ENCODE assay signal across 7 cellular contexts in genomic region chr1:180881806-180882509, GRCh38. TPM values are rescaled to one million over a fixed set of nuclear protein-coding genes. Genes with fewer than 3 reads are reported as not detected.
A peak's percentile ranks its signal among the peaks of the same experiment; 100 is the strongest.
DNase-seq lines count a peak whose midpoint lies in the region; ATAC-seq, FAIRE-seq and TF ChIP-seq lines count a peak whose summit lies in the region.

No MANE protein-coding gene starts in this region.

- H3K4me1 ChIP-seq in body of pancreas (no peaks in the 10 kb centered on the region), uterus (no peaks in the 10 kb centered on the region)

- DNase-seq in GM10248 (ENCODE audit: extremely low spot score) (peak; percentile 69), NCI-H526 treated with DMSO at 0.1 percent for 48 hours (lab: John Stamatoyannopoulos, UW) (peak; percentile 91), body of pancreas (no peak), uterus (no peak)

- H3K27ac ChIP-seq in body of pancreas (no peak overlapping the region), uterus (no peak overlapping the region)

- peak; percentile 72 for FAIRE-seq in islet of Langerhans (lab: Jason Lieb, UNC)

- H3K9me3 ChIP-seq in body of pancreas, result no peaks in the 10 kb centered on the region
- H3K9me3 ChIP-seq in uterus, result no peaks in the 10 kb centered on the region

- POLR2A ChIA-PET in GM10248 (lab: Yijun Ruan, JAX), result no interaction called here

- H3K36me3 ChIP-seq in body of pancreas (replicated peaks in 1 of 2; ENCODE audit: insufficient read depth in 1 of 2, low read depth in 2 of 2), result peaks cover 0 to 8% of the 10 kb centered on the region in 2 donors
- no peaks in the 10 kb centered on the region for H3K36me3 ChIP-seq in uterus

- H3K4me3 ChIP-seq in body of pancreas, result no peak overlapping the region
- H3K4me3 ChIP-seq in uterus, result no peak overlapping the region

- CTCF ChIA-PET in GM10248 (lab: Yijun Ruan, JAX), result interaction anchor here (0.7 to 2.2 kb wide), 38 partner anchors 9 to 543 kb away, joined by 3 to 31 read pairs (median 4); partner anchors contain the start of genes KIAA1614 and XPR1

- 63 to 69% methylated on average over 6 of the region's 6 CpGs for WGBS in body of pancreas, 2 donors

- H3K27me3 ChIP-seq in body of pancreas, result no peaks in the 10 kb centered on the region
- H3K27me3 ChIP-seq in uterus, result no peaks in the 10 kb centered on the region

- no peak for TF ChIP-seq POLR2A in body of pancreas (IDR thresholded peaks at IDR 0.05)
- TF ChIP-seq POLR2A in uterus (IDR thresholded peaks at IDR 0.05), result no peak

- ATAC-seq in HG03175 (IDR thresholded peaks at IDR 0.05; ENCODE audit: unreplicated experiment) (peak; percentile 56), body of pancreas (peak; percentile 53), GM21723 (IDR thresholded peaks at IDR 0.05; ENCODE audit: unreplicated experiment) (no peak)

- TF ChIP-seq CTCF in GM10248 (IDR thresholded peaks at IDR 0.05; ENCODE audit: control extremely low read depth, extremely low read depth, low read depth, missing control alignments) (peak; percentile 30), body of pancreas (IDR thresholded peaks at IDR 0.05) (peak in 6 of 7 experiments; percentile 10 to 63 (median 45)), uterus (IDR thresholded peaks at IDR 0.05) (peak; percentile 39 to 61 (median 52))

- intact Hi-C loops in body of pancreas (cut with DNase I) (no loop called here), uterus (cut with DNase I; ENCODE audit: low total_unique reads) (loop anchor here (5.0 kb wide), 1 partner anchor 285 kb away; no protein-coding TSS in a partner anchor)

RNA-seq across cellular contexts. Expression of gene KIAA1614, which starts 30.7 kb away (rescaled TPM):
- total RNA-seq in body of pancreas (1 to 10 TPM in 1 of 2 donors, under 1 TPM in 1; 0.52 to 4.3 TPM), uterus (10 to 100 TPM in 2 of 4 donors, 1 to 10 TPM in 2; 1.0 to 17.1 (median 6.6) TPM)

Comparison
In these comparisons a context has a peak if more than half of its experiments do, and no peak if none do; other contexts are left out.
1. DNase-seq: peak in GM10248 (single experiment) and NCI-H526 treated with DMSO at 0.1 percent for 48 hours (single experiment); none in body of pancreas (0 of 4) and uterus (0 of 2).
2. Peak in every context shown above with its lines, with median percentiles within 50 percentile points of each other: CTCF ChIP-seq.